In genomic region chr1:54996359-54996868, GRCh38 we compare ENCODE assay signal across 8 cellular contexts. TPM values are rescaled to one million over a fixed set of nuclear protein-coding genes. Genes with fewer than 3 reads are reported as not detected.
DNase-seq lines count a peak whose midpoint lies in the region; ATAC-seq, FAIRE-seq and TF ChIP-seq lines count a peak whose summit lies in the region.

No MANE protein-coding gene starts in this region.

- H3K9me3 Mint-ChIP-seq in type B pancreatic cell, result no peaks in the 10 kb centered on the region

- no peak for TF ChIP-seq EP300 in ovary (IDR thresholded peaks at IDR 0.05)

- H3K27me3 ChIP-seq in HUES64 (ENCODE audit: insufficient read depth, low read length) (peaks cover 56% of the 10 kb centered on the region), SJCRH30 (peaks cover 27% of the 10 kb centered on the region; the same call in 1 of the 2 replicates), ovary (no peaks in the 10 kb centered on the region)

- DNase-seq in AG08396 (ENCODE audit: low spot score) (peak; percentile 92), SJCRH30 (peak; percentile 72 to 85), frontal cortex (ENCODE audit: low spot score in 2 of 2) (peak; percentile 71 to 80), ovary (peak; percentile 31 to 78 (median 46)), type B pancreatic cell (ENCODE audit: extremely low spot score, unreplicated experiment) (peak; percentile 79)
- DNase-seq in activated effector memory CD4-positive, alpha-beta T cell treated with Interleukin-2 at 50 U/mL for 16 hours, result peak; percentile 71

- intact Hi-C loops in ovary (cut with DNase I), result loop anchor here in 2 of 4 donors (5.0 to 10.0 kb wide), 2 partner anchors 44 to 52 kb away; no protein-coding TSS in a partner anchor

- H3K9ac ChIP-seq in HUES64 (ENCODE audit: low read depth, low read length), result 0 out of 2 replicates have a peak overlapping the region, but pooled peaks have one; percentile 17

- peak overlapping the region; percentile 72 for H3K4me3 Mint-ChIP-seq in type B pancreatic cell

- H3K9me3 ChIP-seq in HUES64 (ENCODE audit: insufficient read depth, low read depth, low read length) (no peaks in the 10 kb centered on the region), SJCRH30 (replicated peaks) (no peaks in the 10 kb centered on the region), ovary (no peaks in the 10 kb centered on the region)

- no peak overlapping the region for H3K27ac Mint-ChIP-seq in type B pancreatic cell

- WGBS in HUES64, result 4% methylated on average over 22 of the region's 23 CpGs
- 3 to 8% (median 4%) methylated on average over 23 of the region's 23 CpGs for WGBS in ovary, 3 donors

- H3K27ac ChIP-seq in HUES64 (ENCODE audit: low read depth, low read length) (no peak overlapping the region), SJCRH30 (no peak overlapping the region), ovary (no peak overlapping the region)

- peak in 1 of 3 donors; percentile 33 for TF ChIP-seq CTCF in ovary (IDR thresholded peaks at IDR 0.05)
- TF ChIP-seq CTCF in type B pancreatic cell (conservative IDR thresholded peaks at IDR 0.05), result peak; percentile 82

- no peak for FAIRE-seq in frontal cortex (lab: Jason Lieb, UNC)

- TF ChIP-seq POLR2A in ovary (IDR thresholded peaks at IDR 0.05), result no peak

- peaks cover 28% of the 10 kb centered on the region for H3K4me1 Mint-ChIP-seq in type B pancreatic cell (ENCODE audit: unreplicated experiment)

- peak overlapping the region; percentile 60 for H3K4me3 ChIP-seq in HUES64 (ENCODE audit: low read length)
- no peak overlapping the region for H3K4me3 ChIP-seq in SJCRH30
- no peak overlapping the region for H3K4me3 ChIP-seq in ovary

- ATAC-seq in GM19328 (IDR thresholded peaks at IDR 0.05; ENCODE audit: unreplicated experiment), result peak; percentile 60

- peaks cover 20% of the 10 kb centered on the region for H3K4me1 ChIP-seq in HUES64 (ENCODE audit: insufficient read depth, low read length)
- no peaks in the 10 kb centered on the region for H3K4me1 ChIP-seq in SJCRH30
- H3K4me1 ChIP-seq in ovary (ENCODE audit: insufficient read depth), result no peaks in the 10 kb centered on the region

- H3K36me3 ChIP-seq in HUES64 (ENCODE audit: insufficient read depth, low read length), result no peaks in the 10 kb centered on the region
- H3K36me3 ChIP-seq in SJCRH30, result no peaks in the 10 kb centered on the region
- no peaks in the 10 kb centered on the region for H3K36me3 ChIP-seq in ovary

- peaks cover 45% of the 10 kb centered on the region for H3K27me3 Mint-ChIP-seq in type B pancreatic cell

- H3K36me3 Mint-ChIP-seq in type B pancreatic cell, result no peaks in the 10 kb centered on the region

RNA-seq across cellular contexts. Expression of gene BSND, which starts 2.3 kb away (rescaled TPM):
- polyA plus RNA-seq in HUES64 (2013, experiment 1 of 2), result 0.20 TPM
- polyA plus RNA-seq in HUES64 (2013, experiment 2 of 2), result 0.19 TPM
- not detected in 2 replicates for total RNA-seq in SJCRH30 (2014; rRNA removed; shearing (Covaris generic))
- total RNA-seq in frontal cortex (not detected), ovary (under 1 TPM in 2 of 7 donors, not detected in 5; 0.10 to 0.46 TPM), type B pancreatic cell (ENCODE audit: low replicate concordance) (0.05 TPM in 1 of 2 replicates, not detected in the other)
- polyA plus RNA-seq in ovary, result under 1 TPM in 1 of 2 donors, not detected in 1; 0.10 TPM

RNA-seq across cellular contexts. Expression of gene TMEM61, which starts 16.0 kb away (rescaled TPM):
- polyA plus RNA-seq in HUES64 (2013, experiment 1 of 2), result 0.25 TPM
- 0.38 TPM for polyA plus RNA-seq in HUES64 (2013, experiment 2 of 2)
- total RNA-seq in SJCRH30 (2014; rRNA removed; shearing (Covaris generic)), result not detected in 2 replicates
- total RNA-seq in frontal cortex (not detected), ovary (1 to 10 TPM in 2 of 7 donors, under 1 TPM in 3, not detected in 2; 0.22 to 2.9 (median 0.60) TPM), type B pancreatic cell (ENCODE audit: low replicate concordance) (2.9 and 3.8 TPM in 2 replicates)
- polyA plus RNA-seq in ovary, result under 1 TPM in 1 of 2 donors, not detected in 1; 0.63 TPM

RNA-seq across cellular contexts. Expression of gene PCSK9, which starts 42.9 kb away (rescaled TPM):
- polyA plus RNA-seq in HUES64 (2013, experiment 1 of 2), result 19.2 TPM
- 20.7 TPM for polyA plus RNA-seq in HUES64 (2013, experiment 2 of 2)
- 0.15 and 0.22 TPM in 2 replicates for total RNA-seq in SJCRH30 (2014; rRNA removed; shearing (Covaris generic))
- 4.1 TPM for total RNA-seq in frontal cortex
- under 1 TPM in 3 of 7 donors, not detected in 4; 0.12 to 0.52 (median 0.48) TPM for total RNA-seq in ovary
- under 1 TPM in 1 of 2 donors, not detected in 1; 0.01 TPM for polyA plus RNA-seq in ovary
- 9.5 and 15.3 TPM in 2 replicates for total RNA-seq in type B pancreatic cell (ENCODE audit: low replicate concordance)
